19 cellular contexts compared by ENCODE assay signal in genomic region chr7:139271718-139272619, GRCh38. TPM values are rescaled to one million over a fixed set of nuclear protein-coding genes. Genes with fewer than 3 reads are reported as not detected.
DNase-seq lines count a peak whose midpoint lies in the region; ATAC-seq, FAIRE-seq and TF ChIP-seq lines count a peak whose summit lies in the region.
"Had no signal": no experiment of that assay in that cellular context is flagged by ENCODE, and none has a peak within 500 bp of the region (broad histone marks: within the 10 kb centered on the region; RNA-seq: fewer than 3 reads in every experiment).

No MANE protein-coding gene starts in this region.

- H3K36me3 ChIP-seq in left lung (peaks cover 0 to 97% of the 10 kb centered on the region in 2 donors), gastrocnemius medialis (peaks cover 3 to 87% of the 10 kb centered on the region in 2 donors)

- in situ Hi-C loops in gastrocnemius medialis (cut with MboI; ENCODE audit: low sequenced_read_pairs in 4 of 4), result no loop called here

- no peak for TF ChIP-seq CTCF in left lung (IDR thresholded peaks at IDR 0.05)
- TF ChIP-seq CTCF in gastrocnemius medialis (IDR thresholded peaks at IDR 0.05 in 4 of 5, conservative IDR thresholded peaks at IDR 0.05 in 1 of 5), result no peak
- no peak for TF ChIP-seq CTCF in GM10248 (IDR thresholded peaks at IDR 0.05; ENCODE audit: control extremely low read depth, extremely low read depth, low read depth, missing control alignments)

- POLR2A ChIA-PET in GM10248 (lab: Yijun Ruan, JAX), result no interaction called here

- H3K4me1 ChIP-seq in left lung, result no peaks in the 10 kb centered on the region
- H3K4me1 ChIP-seq in gastrocnemius medialis, result peaks cover 8 to 14% of the 10 kb centered on the region in 2 donors

- ATAC-seq in Right ventricle myocardium inferior (peak; percentile 68), left lung (peak; percentile 56), gastrocnemius medialis (peak; percentile 96 to 97), GM21737 (IDR thresholded peaks at IDR 0.05; ENCODE audit: unreplicated experiment) (no peak)
- ATAC-seq: HCT116, HepG2, PC-3 had no signal

- no peak overlapping the region for H3K27ac ChIP-seq in left lung
- peak overlapping the region; percentile 55 to 78 (median 68) for H3K27ac ChIP-seq in gastrocnemius medialis
- H3K27ac ChIP-seq: 22Rv1, GM23248, KMS-11 had no signal

- intact Hi-C loops in Right ventricle myocardium inferior (cut with DNase I) (no loop called here), cardiac septum (cut with DNase I) (no loop called here), left lung (cut with DNase I) (no loop called here), gastrocnemius medialis (cut with DNase I; ENCODE audit: low total_unique reads) (no loop called here), head of caudate nucleus (cut with DNase I) (no loop called here)

- H3K4me3 ChIP-seq in left lung (no peak overlapping the region), gastrocnemius medialis (peak overlapping the region in 2 of 4 donors; percentile 0 to 18)
- H3K4me3 ChIP-seq: GM23248 had no signal

- CTCF ChIA-PET in GM10248 (lab: Yijun Ruan, JAX), result no interaction called here

- TF ChIP-seq POLR2A in gastrocnemius medialis (IDR thresholded peaks at IDR 0.05) (no peak), H54 (IDR thresholded peaks at IDR 0.05; ENCODE audit: low read depth, low read length) (no peak)

- DNase-seq in Right ventricle myocardium inferior (ENCODE audit: missing footprints) (no peak), cardiac septum (ENCODE audit: low spot score) (no peak), left lung (no peak), gastrocnemius medialis (peak; percentile 32 to 65), H54 (ENCODE audit: insufficient read length, low spot score) (no peak), head of caudate nucleus (no peak), GM10248 (ENCODE audit: extremely low spot score) (no peak)
- DNase-seq: DMS79 treated with DMSO at 0.1 percent for 48 hours, GM23248, NCI-H1417 treated with DMSO at 0.1 percent for 48 hours, NCI-H2029, NCI-H526, PC-3, RPMI8226 had no signal

- FAIRE-seq in H54 (lab: Jason Lieb, UNC), result no peak
- FAIRE-seq: HepG2 had no signal

- no peaks in the 10 kb centered on the region for H3K27me3 ChIP-seq in left lung
- no peaks in the 10 kb centered on the region for H3K27me3 ChIP-seq in gastrocnemius medialis

- H3K9me3 ChIP-seq in left lung, result no peaks in the 10 kb centered on the region
- no peaks in the 10 kb centered on the region for H3K9me3 ChIP-seq in gastrocnemius medialis

RNA-seq across cellular contexts. Expression of gene UBN2, which starts 40.9 kb away (rescaled TPM):
- total RNA-seq in Right ventricle myocardium inferior (13.0 TPM), cardiac septum (20.2 TPM), left lung (10 to 100 TPM; 16.9 to 19.1 TPM), gastrocnemius medialis (10 to 100 TPM; 12.0 to 24.8 (median 17.2) TPM)

Comparison
In these comparisons a context has a peak if more than half of its experiments do, and no peak if none do; other contexts are left out.
1. DNase-seq: peak in gastrocnemius medialis (2 of 2); none in Right ventricle myocardium inferior (single experiment), cardiac septum (single experiment), left lung (0 of 2), H54 (single experiment), head of caudate nucleus (0 of 42) and GM10248 (single experiment).
2. H3K27ac ChIP-seq: peak in gastrocnemius medialis (4 of 4); none in left lung (0 of 2).